ENCODE assay signal across 18 cellular contexts in genomic region chr3:151293127-151293526, GRCh38. TPM values are rescaled to one million over a fixed set of nuclear protein-coding genes. Genes with fewer than 3 reads are reported as not detected.
A peak's percentile ranks its signal among the peaks of the same experiment; 100 is the strongest.
DNase-seq lines count a peak whose midpoint lies in the region; ATAC-seq and TF ChIP-seq lines count a peak whose summit lies in the region.
"Had no signal": no experiment of that assay in that cellular context is flagged by ENCODE, and none has a peak within 500 bp of the region (broad histone marks: within the 10 kb centered on the region; RNA-seq: fewer than 3 reads in every experiment).

No MANE protein-coding gene starts in this region.

- H3K4me1 ChIP-seq in HAP-1 (0 out of 2 replicates have a peak, but pooled peaks cover 2% of the 10 kb centered on the region), RWPE2 (ENCODE audit: insufficient read depth, poor library complexity, severe bottlenecking) (no peaks in the 10 kb centered on the region), foreskin keratinocyte (no peaks in the 10 kb centered on the region)
- H3K4me1 ChIP-seq: SJSA1 had no signal

- H3K27me3 ChIP-seq in HAP-1 (ENCODE audit: low read depth) = no peaks in the 10 kb centered on the region
- H3K27me3 ChIP-seq in RWPE2 (ENCODE audit: insufficient read depth, poor library complexity, severe bottlenecking) = no peaks in the 10 kb centered on the region
- H3K27me3 ChIP-seq in foreskin keratinocyte = no peaks in the 10 kb centered on the region
- H3K27me3 ChIP-seq: SJSA1 had no signal

- H3K9me3 ChIP-seq in HAP-1 (no peaks in the 10 kb centered on the region), RWPE2 (ENCODE audit: severe bottlenecking) (no peaks in the 10 kb centered on the region)
- H3K9me3 ChIP-seq: Caco-2, SJSA1 had no signal

- no peak overlapping the region for H3K4me3 Mint-ChIP-seq in stimulated activated effector memory CD8-positive, alpha-beta T cell treated with anti-CD3 and anti-CD28 coated beads, Interleukin-12 subunit alpha, Interleukin-12 subunit beta, amount 100 ng/mL, for 72 hours

- H3K27ac Mint-ChIP-seq in stimulated activated effector memory CD8-positive, alpha-beta T cell treated with anti-CD3 and anti-CD28 coated beads, Interleukin-12 subunit alpha, Interleukin-12 subunit beta, amount 100 ng/mL, for 72 hours = no peak overlapping the region

- H3K36me3 ChIP-seq in HAP-1 (replicated peaks) (no peaks in the 10 kb centered on the region), RWPE2 (ENCODE audit: low read depth) (peaks cover 55% of the 10 kb centered on the region)
- H3K36me3 ChIP-seq: SJSA1 had no signal

- no peak overlapping the region for H3K27ac ChIP-seq in RWPE2 (ENCODE audit: poor library complexity, severe bottlenecking)
- H3K27ac ChIP-seq in foreskin keratinocyte = peak overlapping the region; percentile 25
- H3K27ac ChIP-seq: PC-9, SJSA1 had no signal

- no peaks in the 10 kb centered on the region for H3K9me3 Mint-ChIP-seq in stimulated activated effector memory CD8-positive, alpha-beta T cell treated with anti-CD3 and anti-CD28 coated beads, Interleukin-12 subunit alpha, Interleukin-12 subunit beta, amount 100 ng/mL, for 72 hours

- in situ Hi-C loops in HAP-1 (cut with MboI; ENCODE audit: low sequenced_read_pairs) = no loop called here

- TF ChIP-seq CTCF in RWPE2 (IDR thresholded peaks at IDR 0.05; ENCODE audit: poor library complexity, severe bottlenecking) = no peak
- no peak for TF ChIP-seq CTCF in foreskin keratinocyte (conservative IDR thresholded peaks at IDR 0.05)

- peaks cover 4% of the 10 kb centered on the region for H3K4me1 Mint-ChIP-seq in stimulated activated effector memory CD8-positive, alpha-beta T cell treated with anti-CD3 and anti-CD28 coated beads, Interleukin-12 subunit alpha, Interleukin-12 subunit beta, amount 100 ng/mL, for 72 hours

- H3K36me3 Mint-ChIP-seq in stimulated activated effector memory CD8-positive, alpha-beta T cell treated with anti-CD3 and anti-CD28 coated beads, Interleukin-12 subunit alpha, Interleukin-12 subunit beta, amount 100 ng/mL, for 72 hours = no peaks in the 10 kb centered on the region

- DNase-seq in HAP-1 (ENCODE audit: low spot score in 2 of 2) (peak; percentile 16 to 17), RWPE2 (ENCODE audit: low spot score) (no peak), foreskin keratinocyte (peak in 1 of 2 donors; percentile 70), NCI-H146 (lab: John Stamatoyannopoulos, UW) (no peak)
- no peak for DNase-seq in stimulated activated effector memory CD8-positive, alpha-beta T cell treated with anti-CD3 and anti-CD28 coated beads, Interleukin-12 subunit alpha, Interleukin-12 subunit beta, amount 100 ng/mL, for 72 hours (ENCODE audit: low spot score in 2 of 2)
- no peak for DNase-seq in activated CD8-positive, alpha-beta memory T cell treated with anti-CD3 and anti-CD28 coated beads, Interleukin-2, amount 50 U/mL, for 48 hours
- DNase-seq: DMS153, EL, HCEC 1CT, MV-4-11, NCI-H1417 treated with DMSO at 0.1 percent for 48 hours, NCI-H2029, NCI-H2171, NCI-H446, PC-9 had no signal

- ATAC-seq in RWPE2 (ENCODE audit: low read depth) (peak; percentile 47; the same call in 2 of the 3 replicates), foreskin keratinocyte (peak; percentile 85), GM21737 (IDR thresholded peaks at IDR 0.05; ENCODE audit: unreplicated experiment) (no peak)
- ATAC-seq in stimulated activated effector memory CD8-positive, alpha-beta T cell treated with anti-CD3 and anti-CD28 coated beads, Interleukin-12 subunit alpha, Interleukin-12 subunit beta, amount 100 ng/mL, for 72 hours = peak; percentile 81

- no peak overlapping the region for H3K4me3 ChIP-seq in HAP-1
- H3K4me3 ChIP-seq in RWPE2 (ENCODE audit: severe bottlenecking) = no peak overlapping the region
- H3K4me3 ChIP-seq: PC-9, SJSA1 had no signal

RNA-seq across cellular contexts. Expression of gene P2RY14, which starts 14.8 kb away (rescaled TPM):
- total RNA-seq in foreskin keratinocyte = not detected in 2 replicates
- polyA plus RNA-seq in foreskin keratinocyte = not detected in 2 replicates
- total RNA-seq: Caco-2, PC-9, SJSA1 had no signal

RNA-seq across cellular contexts. Expression of gene GPR87, which starts 23.5 kb away (rescaled TPM):
- total RNA-seq in foreskin keratinocyte = 58.3 and 62.8 TPM in 2 replicates
- 51.5 and 52.2 TPM in 2 replicates for polyA plus RNA-seq in foreskin keratinocyte

RNA-seq across cellular contexts. Expression of gene P2RY13, which starts 36.2 kb away (rescaled TPM):
- total RNA-seq in foreskin keratinocyte = not detected in 2 replicates
- polyA plus RNA-seq in foreskin keratinocyte = not detected in 2 replicates
- total RNA-seq: Caco-2, PC-9, SJSA1 had no signal

Comparison
In these comparisons a context has a peak if more than half of its experiments do, and no peak if none do; other contexts are left out.
1. DNase-seq: peak in HAP-1 (2 of 2); none in RWPE2 (single experiment), stimulated activated effector memory CD8-positive, alpha-beta T cell treated with anti-CD3 and anti-CD28 coated beads, Interleukin-12 subunit alpha, Interleukin-12 subunit beta, amount 100 ng/mL, for 72 hours (0 of 2), NCI-H146 (single experiment) and activated CD8-positive, alpha-beta memory T cell treated with anti-CD3 and anti-CD28 coated beads, Interleukin-2, amount 50 U/mL, for 48 hours (single experiment).